In the genomic region with DNA sequence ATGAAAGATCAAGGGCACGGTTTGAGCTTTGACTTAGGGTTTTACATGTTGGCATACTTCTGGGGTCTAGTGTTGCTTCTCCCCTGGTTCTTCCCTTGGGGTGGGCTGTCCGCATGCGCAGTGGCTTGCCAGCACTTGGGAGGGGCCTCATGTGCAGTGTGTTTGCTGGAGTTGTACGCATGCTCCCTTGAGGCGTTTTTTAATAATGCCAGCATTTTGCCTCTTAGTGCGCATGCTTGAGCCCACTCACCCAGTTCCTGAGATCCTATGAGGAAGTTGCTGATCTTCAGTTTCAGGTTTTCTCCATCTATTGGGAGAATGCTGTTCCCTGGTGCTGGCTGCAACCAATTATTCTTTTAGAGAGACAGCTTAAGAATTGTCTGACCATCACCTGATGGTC, we compare ENCODE assay signal across 26 cellular contexts.
"Had no signal": no experiment of that assay in that cellular context is flagged by ENCODE, and none has a peak within 500 bp of the region (broad histone marks: within the 10 kb centered on the region; RNA-seq: fewer than 3 reads in every experiment).

No MANE protein-coding gene starts in this region.

- DNase-seq: activated CD4-positive, alpha-beta memory T cell treated with anti-CD3 and anti-CD28 coated beads, Interleukin-2, amount 10 ng/mL, durations not matched to agents 7 days and 5 days; activated CD4-positive, alpha-beta T cell treated with anti-CD3 and anti-CD28 coated beads for 36 hours; activated CD4-positive, alpha-beta T cell treated with anti-CD3 and anti-CD28 coated beads, Interleukin-2, amount 50 U/mL, for 1 hour; activated gamma-delta T cell; activated naive CD4-positive, alpha-beta T cell treated with anti-CD3 and anti-CD28 coated beads, Interleukin-2, amount 10 ng/mL, durations not matched to agents 7 days and 5 days; activated naive CD8-positive, alpha-beta T cell treated with anti-CD3 and anti-CD28 coated beads, Interleukin-2, amount 10 ng/mL, durations not matched to agents 7 days and 5 days; activated T-cell treated with anti-CD3 and anti-CD28 coated beads for 4 hours; activated T-cell treated with anti-CD3 and anti-CD28 coated beads, Interleukin-2, amount 50 U/mL, for 48 hours; adrenal gland; anterior cingulate cortex; cerebellar nuclear complex; Karpas-422; NCI-H1048; NCI-H1417; NCI-H1930; NCI-H2107; NCI-H345; NCI-H510A; NCI-H526 treated with DMSO at 0.1 percent for 48 hours; RPMI8226; T-helper 1 cell; WERI-Rb-1 had no signal

- H3K27me3 ChIP-seq: adrenal gland, SJSA1 had no signal

- H3K4me3 Mint-ChIP-seq: activated CD4-positive, alpha-beta memory T cell treated with anti-CD3 and anti-CD28 coated beads, Interleukin-2, amount 10 ng/mL, durations not matched to agents 7 days and 5 days; activated CD4-positive, alpha-beta T cell treated with anti-CD3 and anti-CD28 coated beads for 36 hours; activated naive CD4-positive, alpha-beta T cell treated with anti-CD3 and anti-CD28 coated beads, Interleukin-2, amount 10 ng/mL, durations not matched to agents 7 days and 5 days; activated naive CD8-positive, alpha-beta T cell treated with anti-CD3 and anti-CD28 coated beads, Interleukin-2, amount 10 ng/mL, durations not matched to agents 7 days and 5 days; activated T-helper 17 cell treated with anti-CD3 and anti-CD28 coated beads, Interleukin-2, amount 50 U/mL, for 72 hours had no signal

- H3K4me1 Mint-ChIP-seq: activated CD4-positive, alpha-beta memory T cell treated with anti-CD3 and anti-CD28 coated beads, Interleukin-2, amount 10 ng/mL, durations not matched to agents 7 days and 5 days; activated CD4-positive, alpha-beta T cell treated with anti-CD3 and anti-CD28 coated beads for 36 hours; activated naive CD4-positive, alpha-beta T cell treated with anti-CD3 and anti-CD28 coated beads, Interleukin-2, amount 10 ng/mL, durations not matched to agents 7 days and 5 days; activated naive CD8-positive, alpha-beta T cell treated with anti-CD3 and anti-CD28 coated beads, Interleukin-2, amount 10 ng/mL, durations not matched to agents 7 days and 5 days; activated T-helper 17 cell treated with anti-CD3 and anti-CD28 coated beads, Interleukin-2, amount 50 U/mL, for 72 hours had no signal

- H3K4me1 ChIP-seq: adrenal gland, SJSA1 had no signal

- FAIRE-seq: colon had no signal

- H3K36me3 ChIP-seq: adrenal gland, SJSA1, WERI-Rb-1 had no signal

- H3K27ac ChIP-seq: adrenal gland, SJSA1, WERI-Rb-1 had no signal

- H3K4me3 ChIP-seq: adrenal gland, SJSA1 had no signal

- H3K36me3 Mint-ChIP-seq: activated naive CD4-positive, alpha-beta T cell treated with anti-CD3 and anti-CD28 coated beads, Interleukin-2, amount 10 ng/mL, durations not matched to agents 7 days and 5 days; activated naive CD8-positive, alpha-beta T cell treated with anti-CD3 and anti-CD28 coated beads, Interleukin-2, amount 10 ng/mL, durations not matched to agents 7 days and 5 days had no signal

- H3K27ac Mint-ChIP-seq: activated CD4-positive, alpha-beta memory T cell treated with anti-CD3 and anti-CD28 coated beads, Interleukin-2, amount 10 ng/mL, durations not matched to agents 7 days and 5 days; activated CD4-positive, alpha-beta T cell treated with anti-CD3 and anti-CD28 coated beads for 36 hours; activated naive CD4-positive, alpha-beta T cell treated with anti-CD3 and anti-CD28 coated beads, Interleukin-2, amount 10 ng/mL, durations not matched to agents 7 days and 5 days; activated naive CD8-positive, alpha-beta T cell treated with anti-CD3 and anti-CD28 coated beads, Interleukin-2, amount 10 ng/mL, durations not matched to agents 7 days and 5 days; activated T-helper 17 cell treated with anti-CD3 and anti-CD28 coated beads, Interleukin-2, amount 50 U/mL, for 72 hours had no signal

- ATAC-seq: activated CD4-positive, alpha-beta T cell treated with anti-CD3 and anti-CD28 coated beads for 36 hours; activated T-helper 17 cell treated with anti-CD3 and anti-CD28 coated beads, Interleukin-2, amount 50 U/mL, for 72 hours; Right ventricle myocardium inferior had no signal

- H3K9me3 ChIP-seq: adrenal gland, SJSA1 had no signal

- H3K9me3 Mint-ChIP-seq: activated CD4-positive, alpha-beta memory T cell treated with anti-CD3 and anti-CD28 coated beads, Interleukin-2, amount 10 ng/mL, durations not matched to agents 7 days and 5 days; activated naive CD4-positive, alpha-beta T cell treated with anti-CD3 and anti-CD28 coated beads, Interleukin-2, amount 10 ng/mL, durations not matched to agents 7 days and 5 days; activated naive CD8-positive, alpha-beta T cell treated with anti-CD3 and anti-CD28 coated beads, Interleukin-2, amount 10 ng/mL, durations not matched to agents 7 days and 5 days; activated T-helper 17 cell treated with anti-CD3 and anti-CD28 coated beads, Interleukin-2, amount 50 U/mL, for 72 hours had no signal
